ENCODE assay signal across 1 cellular context in the genomic region with DNA sequence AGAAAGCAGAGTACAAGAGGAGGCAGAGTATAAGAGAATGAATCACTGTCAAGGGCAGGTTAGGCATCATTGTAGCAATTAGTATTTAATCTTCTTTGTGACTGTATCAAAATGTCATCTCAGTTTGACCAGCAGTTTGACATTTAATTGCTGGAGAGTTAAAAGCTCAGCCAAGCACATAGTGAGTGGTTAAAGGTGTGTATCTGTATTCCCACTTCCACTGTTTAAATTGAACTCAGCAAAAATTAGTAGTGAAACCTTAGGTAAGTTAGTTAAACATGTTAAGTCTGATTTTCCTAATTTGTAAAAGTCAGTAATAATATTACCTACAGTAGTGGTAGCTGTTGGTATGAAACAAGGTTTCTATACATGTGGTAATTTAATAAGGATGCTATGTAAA.
TF ChIP-seq lines count a peak whose summit lies in the region.

No MANE protein-coding gene starts in this region.

TF ChIP-seq in GM12878, 131 proteins besides CTCF, POLR2A, EP300 and RAD21 (continued from another document):
- TF ChIP-seq IRF5 (IDR thresholded peaks at IDR 0.05; ENCODE audit: borderline replicate concordance): no peak
- TF ChIP-seq LARP7 (IDR thresholded peaks at IDR 0.05): no peak
- no peak for TF ChIP-seq BRCA1 (IDR thresholded peaks at IDR 0.05; ENCODE audit: low read depth, low read length)
- no peak for TF ChIP-seq POLR2AphosphoS2 (IDR thresholded peaks at IDR 0.05; ENCODE audit: low read depth, low read length)
- no peak for TF ChIP-seq CBX5 (IDR thresholded peaks at IDR 0.05; ENCODE audit: low read depth)
- no peak for TF ChIP-seq SUZ12 (IDR thresholded peaks at IDR 0.05; ENCODE audit: unreplicated experiment)
- TF ChIP-seq BCL11A (IDR thresholded peaks at IDR 0.05; ENCODE audit: low read depth, low read length): peak; percentile 67; the same call in 1 of the 2 replicates
- TF ChIP-seq RAD51 (IDR thresholded peaks at IDR 0.05): no peak
- no peak for TF ChIP-seq PAX8 (IDR thresholded peaks at IDR 0.05)
- TF ChIP-seq NRF1 (conservative IDR thresholded peaks at IDR 0.05; ENCODE audit: low read depth, low read length): no peak
- TF ChIP-seq ZNF217 (IDR thresholded peaks at IDR 0.05): peak; percentile 77; the same call in 1 of the 2 replicates
- TF ChIP-seq, protein P1, sequence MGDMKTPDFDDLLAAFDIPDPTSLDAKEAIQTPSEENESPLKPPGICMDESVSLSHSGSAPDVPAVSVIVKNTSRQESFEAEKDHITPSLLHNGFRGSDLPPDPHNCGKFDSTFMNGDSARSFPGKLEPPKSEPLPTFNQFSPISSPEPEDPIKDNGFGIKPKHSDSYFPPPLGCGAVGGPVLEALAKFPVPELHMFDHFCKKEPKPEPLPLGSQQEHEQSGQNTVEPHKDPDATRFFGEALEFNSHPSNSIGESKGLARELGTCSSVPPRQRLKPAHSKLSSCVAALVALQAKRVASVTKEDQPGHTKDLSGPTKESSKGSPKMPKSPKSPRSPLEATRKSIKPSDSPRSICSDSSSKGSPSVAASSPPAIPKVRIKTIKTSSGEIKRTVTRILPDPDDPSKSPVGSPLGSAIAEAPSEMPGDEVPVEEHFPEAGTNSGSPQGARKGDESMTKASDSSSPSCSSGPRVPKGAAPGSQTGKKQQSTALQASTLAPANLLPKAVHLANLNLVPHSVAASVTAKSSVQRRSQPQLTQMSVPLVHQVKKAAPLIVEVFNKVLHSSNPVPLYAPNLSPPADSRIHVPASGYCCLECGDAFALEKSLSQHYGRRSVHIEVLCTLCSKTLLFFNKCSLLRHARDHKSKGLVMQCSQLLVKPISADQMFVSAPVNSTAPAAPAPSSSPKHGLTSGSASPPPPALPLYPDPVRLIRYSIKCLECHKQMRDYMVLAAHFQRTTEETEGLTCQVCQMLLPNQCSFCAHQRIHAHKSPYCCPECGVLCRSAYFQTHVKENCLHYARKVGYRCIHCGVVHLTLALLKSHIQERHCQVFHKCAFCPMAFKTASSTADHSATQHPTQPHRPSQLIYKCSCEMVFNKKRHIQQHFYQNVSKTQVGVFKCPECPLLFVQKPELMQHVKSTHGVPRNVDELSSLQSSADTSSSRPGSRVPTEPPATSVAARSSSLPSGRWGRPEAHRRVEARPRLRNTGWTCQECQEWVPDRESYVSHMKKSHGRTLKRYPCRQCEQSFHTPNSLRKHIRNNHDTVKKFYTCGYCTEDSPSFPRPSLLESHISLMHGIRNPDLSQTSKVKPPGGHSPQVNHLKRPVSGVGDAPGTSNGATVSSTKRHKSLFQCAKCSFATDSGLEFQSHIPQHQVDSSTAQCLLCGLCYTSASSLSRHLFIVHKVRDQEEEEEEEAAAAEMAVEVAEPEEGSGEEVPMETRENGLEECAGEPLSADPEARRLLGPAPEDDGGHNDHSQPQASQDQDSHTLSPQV (IDR thresholded peaks at IDR 0.05): no peak
TF ChIP-seq in GM12878: peak in this region for 13.
